ENCODE assay signal across 16 cellular contexts in genomic region chr6:14468656-14469321, GRCh38.
"Had no signal": no experiment of that assay in that cellular context is flagged by ENCODE, and none has a peak within 500 bp of the region (broad histone marks: within the 10 kb centered on the region; RNA-seq: fewer than 3 reads in every experiment).

No MANE protein-coding gene starts in this region.

- H3K36me3 ChIP-seq: esophagus muscularis mucosa, prostate gland, right lobe of liver, spleen, tibial artery had no signal

- H3K27me3 ChIP-seq: esophagus muscularis mucosa, foreskin keratinocyte, hepatocyte, right lobe of liver, spleen, tibial artery had no signal

- H2AFZ ChIP-seq: hepatocyte, parathyroid adenoma had no signal

- H3K9me3 ChIP-seq: prostate gland, right lobe of liver, tibial artery had no signal

- H3K4me1 ChIP-seq: foreskin keratinocyte, parathyroid adenoma, prostate gland, right lobe of liver, spleen had no signal

- H3K4me3 ChIP-seq: esophagus muscularis mucosa, hepatocyte, prostate gland, right lobe of liver, spleen, tibial artery had no signal

- H3K4me2 ChIP-seq: hepatocyte had no signal

- DNase-seq: effector memory CD8-positive, alpha-beta T cell; foreskin keratinocyte; head of caudate nucleus; mesendoderm; naive B cell; right lobe of liver; spleen; stimulated activated CD4-positive, alpha-beta T cell treated with anti-CD3 and anti-CD28 coated beads, Interleukin-15, amount 100 ng/mL, for 24 hours; stimulated activated CD4-positive, alpha-beta T cell treated with anti-CD3 and anti-CD28 coated beads, Interleukin-1b, Interleukin-23, amount 100 ng/mL, for 48 hours; stimulated activated CD4-positive, alpha-beta T cell treated with anti-CD3 and anti-CD28 coated beads, Interleukin-4, amount 100 ng/mL, for 24 hours; tibial artery had no signal

- H3K27ac ChIP-seq: epithelial cell of prostate, esophagus muscularis mucosa, foreskin keratinocyte, hepatocyte, parathyroid adenoma, prostate gland, right lobe of liver, spleen, tibial artery had no signal

- H3K79me2 ChIP-seq: hepatocyte, parathyroid adenoma had no signal
